13 cellular contexts compared by ENCODE assay signal in genomic region chr13:24911135-24911524, GRCh38.
DNase-seq lines count a peak whose midpoint lies in the region; ATAC-seq lines count a peak whose summit lies in the region.
"Had no signal": no experiment of that assay in that cellular context is flagged by ENCODE, and none has a peak within 500 bp of the region (broad histone marks: within the 10 kb centered on the region; RNA-seq: fewer than 3 reads in every experiment).

No MANE protein-coding gene starts in this region.

- no peaks in the 10 kb centered on the region for H3K27me3 ChIP-seq in ACC112 (ENCODE audit: insufficient read depth, low read length)
- no peaks in the 10 kb centered on the region for H3K27me3 ChIP-seq in SJSA1 (replicated peaks)

- DNase-seq in H4 (ENCODE audit: low spot score) (peak; percentile 83), SJSA1 (ENCODE audit: low read depth in 1 of 2, low spot score in 2 of 2) (peak in 1 of 2 experiments; percentile 35), fibroblast of peridontal ligament (ENCODE audit: extremely low read depth) (peak; percentile 71), putamen (ENCODE audit: low spot score) (no peak), mesenteric fat pad (ENCODE audit: low spot score) (no peak)
- DNase-seq: CD4-positive, alpha-beta T cell; NCI-H1930; stimulated activated CD8-positive, alpha-beta memory T cell treated with anti-CD3 and anti-CD28 coated beads, Interleukin-4, amount 100 ng/mL, for 48 hours; WERI-Rb-1 had no signal

- H3K79me2 ChIP-seq in ACC112 (ENCODE audit: control insufficient read depth, insufficient read depth, low read length, unreplicated experiment) = peaks cover 24% of the 10 kb centered on the region

- no peaks in the 10 kb centered on the region for H3K9me3 ChIP-seq in SJSA1 (replicated peaks)

- peaks cover 15% of the 10 kb centered on the region for H3K4me1 ChIP-seq in ACC112 (ENCODE audit: control insufficient read depth, insufficient read depth, low read length, unreplicated experiment)
- H3K4me1 ChIP-seq in SJSA1 (replicated peaks) = peaks cover 19% of the 10 kb centered on the region

- H3K27ac ChIP-seq in ACC112 (ENCODE audit: low read depth, low read length) = peak overlapping the region; percentile 74
- H3K27ac ChIP-seq in SJSA1 = peak overlapping the region; percentile 59
- H3K27ac ChIP-seq: WERI-Rb-1 had no signal

- H2AFZ ChIP-seq in ACC112 (ENCODE audit: low read length, unreplicated experiment) = no peak overlapping the region

- peaks cover 21% of the 10 kb centered on the region for H3K36me3 ChIP-seq in ACC112 (ENCODE audit: insufficient read depth, low read length)
- peaks cover 28% of the 10 kb centered on the region for H3K36me3 ChIP-seq in SJSA1

- no peak overlapping the region for H3K4me3 ChIP-seq in ACC112 (ENCODE audit: low read depth, low read length)
- H3K4me3 ChIP-seq in SJSA1 = no peak overlapping the region

- ATAC-seq in HG03139 (IDR thresholded peaks at IDR 0.05; ENCODE audit: unreplicated experiment) (no peak), GM21528 (IDR thresholded peaks at IDR 0.05; ENCODE audit: low FRiP score, unreplicated experiment) (no peak)
- ATAC-seq: Panc1 had no signal

Comparison
In these comparisons a context has a peak if more than half of its experiments do, and no peak if none do; other contexts are left out.
1. DNase-seq: peak in H4 (single experiment) and fibroblast of peridontal ligament (single experiment); none in putamen (single experiment) and mesenteric fat pad (single experiment).